1 cellular context compared by ENCODE assay signal in genomic region chr20:21767739-21768223, GRCh38.
TF ChIP-seq lines count a peak whose summit lies in the region.

No MANE protein-coding gene starts in this region.

TF ChIP-seq in GM12878, 131 proteins besides CTCF, POLR2A, EP300 and RAD21 (continued from another document):
- TF ChIP-seq, protein P1, sequence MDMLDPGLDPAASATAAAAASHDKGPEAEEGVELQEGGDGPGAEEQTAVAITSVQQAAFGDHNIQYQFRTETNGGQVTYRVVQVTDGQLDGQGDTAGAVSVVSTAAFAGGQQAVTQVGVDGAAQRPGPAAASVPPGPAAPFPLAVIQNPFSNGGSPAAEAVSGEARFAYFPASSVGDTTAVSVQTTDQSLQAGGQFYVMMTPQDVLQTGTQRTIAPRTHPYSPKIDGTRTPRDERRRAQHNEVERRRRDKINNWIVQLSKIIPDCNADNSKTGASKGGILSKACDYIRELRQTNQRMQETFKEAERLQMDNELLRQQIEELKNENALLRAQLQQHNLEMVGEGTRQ (IDR thresholded peaks at IDR 0.05; ENCODE audit: borderline replicate concordance, low read depth, low read length), result no peak
- TF ChIP-seq, protein P2, sequence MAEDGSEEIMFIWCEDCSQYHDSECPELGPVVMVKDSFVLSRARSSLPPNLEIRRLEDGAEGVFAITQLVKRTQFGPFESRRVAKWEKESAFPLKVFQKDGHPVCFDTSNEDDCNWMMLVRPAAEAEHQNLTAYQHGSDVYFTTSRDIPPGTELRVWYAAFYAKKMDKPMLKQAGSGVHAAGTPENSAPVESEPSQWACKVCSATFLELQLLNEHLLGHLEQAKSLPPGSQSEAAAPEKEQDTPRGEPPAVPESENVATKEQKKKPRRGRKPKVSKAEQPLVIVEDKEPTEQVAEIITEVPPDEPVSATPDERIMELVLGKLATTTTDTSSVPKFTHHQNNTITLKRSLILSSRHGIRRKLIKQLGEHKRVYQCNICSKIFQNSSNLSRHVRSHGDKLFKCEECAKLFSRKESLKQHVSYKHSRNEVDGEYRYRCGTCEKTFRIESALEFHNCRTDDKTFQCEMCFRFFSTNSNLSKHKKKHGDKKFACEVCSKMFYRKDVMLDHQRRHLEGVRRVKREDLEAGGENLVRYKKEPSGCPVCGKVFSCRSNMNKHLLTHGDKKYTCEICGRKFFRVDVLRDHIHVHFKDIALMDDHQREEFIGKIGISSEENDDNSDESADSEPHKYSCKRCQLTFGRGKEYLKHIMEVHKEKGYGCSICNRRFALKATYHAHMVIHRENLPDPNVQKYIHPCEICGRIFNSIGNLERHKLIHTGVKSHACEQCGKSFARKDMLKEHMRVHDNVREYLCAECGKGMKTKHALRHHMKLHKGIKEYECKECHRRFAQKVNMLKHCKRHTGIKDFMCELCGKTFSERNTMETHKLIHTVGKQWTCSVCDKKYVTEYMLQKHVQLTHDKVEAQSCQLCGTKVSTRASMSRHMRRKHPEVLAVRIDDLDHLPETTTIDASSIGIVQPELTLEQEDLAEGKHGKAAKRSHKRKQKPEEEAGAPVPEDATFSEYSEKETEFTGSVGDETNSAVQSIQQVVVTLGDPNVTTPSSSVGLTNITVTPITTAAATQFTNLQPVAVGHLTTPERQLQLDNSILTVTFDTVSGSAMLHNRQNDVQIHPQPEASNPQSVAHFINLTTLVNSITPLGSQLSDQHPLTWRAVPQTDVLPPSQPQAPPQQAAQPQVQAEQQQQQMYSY (CRISPR knock-in tag; IDR thresholded peaks at IDR 0.05), result no peak
- no peak for TF ChIP-seq BRCA1 (IDR thresholded peaks at IDR 0.05; ENCODE audit: low read depth, low read length)
- TF ChIP-seq PAX5 (IDR thresholded peaks at IDR 0.05; ENCODE audit: borderline replicate concordance, low read depth, low read length), result no peak
- no peak for TF ChIP-seq CBFB (IDR thresholded peaks at IDR 0.05; ENCODE audit: low read depth)
- no peak for TF ChIP-seq SREBF2 (IDR thresholded peaks at IDR 0.05; ENCODE audit: low read length)
- no peak for TF ChIP-seq TARDBP (IDR thresholded peaks at IDR 0.05; ENCODE audit: borderline replicate concordance)
TF ChIP-seq in GM12878: peak in this region for 0.
